In genomic region chr3:159795050-159795449, GRCh38 we compare ENCODE assay signal across 1 cellular context.
TF ChIP-seq lines count a peak whose summit lies in the region.

No MANE protein-coding gene starts in this region.

TF ChIP-seq in IMR-90, 13 proteins besides CTCF, POLR2A, EP300 and RAD21 (continued from another document):
- TF ChIP-seq USF2 (IDR thresholded peaks at IDR 0.05; ENCODE audit: low read depth, low read length) (no peak), ELK1 (IDR thresholded peaks at IDR 0.05; ENCODE audit: borderline replicate concordance, low read depth, low read length) (no peak), RCOR1 (IDR thresholded peaks at IDR 0.05; ENCODE audit: insufficient replicate concordance, low read length) (no peak), FOS (IDR thresholded peaks at IDR 0.05; ENCODE audit: low read depth, low read length) (no peak), MXI1 (IDR thresholded peaks at IDR 0.05; ENCODE audit: borderline replicate concordance, low read depth, low read length) (no peak), RFX5 (IDR thresholded peaks at IDR 0.05; ENCODE audit: low read depth, low read length) (no peak), NFE2L2 (IDR thresholded peaks at IDR 0.05; ENCODE audit: low read depth, low read length) (no peak), CHD1 (IDR thresholded peaks at IDR 0.05; ENCODE audit: low read depth, low read length) (no peak), MAFK (IDR thresholded peaks at IDR 0.05; ENCODE audit: low read depth, low read length) (no peak), SMC3 (IDR thresholded peaks at IDR 0.05; ENCODE audit: low read depth, low read length) (no peak), MAZ (IDR thresholded peaks at IDR 0.05; ENCODE audit: borderline replicate concordance, low read depth, low read length) (no peak), CEBPB (IDR thresholded peaks at IDR 0.05; ENCODE audit: low read depth, low read length) (no peak)
